Comparison of ENCODE assay signal across 8 cellular contexts in genomic region chr15:79311901-79312553, GRCh38. TPM values are rescaled to one million over a fixed set of nuclear protein-coding genes. Genes with fewer than 3 reads are reported as not detected.
DNase-seq lines count a peak whose midpoint lies in the region; ATAC-seq and TF ChIP-seq lines count a peak whose summit lies in the region.

No MANE protein-coding gene starts in this region.

- H3K4me2 ChIP-seq in GM23248 (ENCODE audit: unreplicated experiment) = peak overlapping the region; percentile 92
- peak overlapping the region; percentile 96 for H3K4me2 ChIP-seq in fibroblast of lung (ENCODE audit: extremely low read depth, insufficient read depth, low read length)

- intact Hi-C loops in gastrocnemius medialis (cut with DNase I; ENCODE audit: low total_unique reads) = no loop called here

- no peaks in the 10 kb centered on the region; the same call in 1 of the 2 replicates for H4K20me1 ChIP-seq in GM23248 (ENCODE audit: insufficient read depth)
- no peaks in the 10 kb centered on the region for H4K20me1 ChIP-seq in fibroblast of lung (ENCODE audit: control insufficient read depth, extremely low read depth, insufficient read depth, low read length)

- H3K4me3 ChIP-seq in GM23248 = peak overlapping the region; percentile 91
- peak overlapping the region; percentile 71 for H3K4me3 ChIP-seq in RWPE2 (ENCODE audit: severe bottlenecking)
- H3K4me3 ChIP-seq in fibroblast of lung (replicated peaks in 1 of 4; ENCODE audit: control extremely low read depth in 1 of 4, insufficient read depth in 1 of 4, low read depth in 3 of 4, low read length in 4 of 4) = peak overlapping the region; percentile 73 to 97 (median 86)
- peak overlapping the region; percentile 55 to 59 (median 58) for H3K4me3 ChIP-seq in gastrocnemius medialis

- no peaks in the 10 kb centered on the region for H3K9me2 ChIP-seq in GM23248 (ENCODE audit: insufficient read depth)

- TF ChIP-seq POLR2A in gastrocnemius medialis (IDR thresholded peaks at IDR 0.05) = no peak

- DNase-seq in GM23248 (peak; percentile 7), RWPE2 (ENCODE audit: low spot score) (no peak), fibroblast of lung (ENCODE audit: low read depth in 2 of 2) (peak in 1 of 2 donors; percentile 4), gastrocnemius medialis (no peak), globus pallidus (ENCODE audit: low spot score) (no peak), DMS114 treated with DMSO at 0.1 percent for 48 hours (lab: John Stamatoyannopoulos, UW; ENCODE audit: unreplicated experiment) (no peak)
- DNase-seq in stimulated activated CD4-positive, alpha-beta T cell treated with anti-CD3 and anti-CD28 coated beads, Interleukin-2, amount 100 ng/mL, for 48 hours = no peak

- H3K27me3 ChIP-seq in GM23248 (replicated peaks; ENCODE audit: insufficient read depth) (peaks cover 12% of the 10 kb centered on the region; the same call in 1 of the 2 replicates), RWPE2 (ENCODE audit: insufficient read depth, poor library complexity, severe bottlenecking) (peaks cover 18% of the 10 kb centered on the region), fibroblast of lung (ENCODE audit: control insufficient read depth, insufficient read depth, low read length) (peaks cover 10% of the 10 kb centered on the region), gastrocnemius medialis (peaks cover 13 to 33% (median 18%) of the 10 kb centered on the region in 3 donors)

- H3K27ac ChIP-seq in GM23248 (no peak overlapping the region), RWPE2 (ENCODE audit: poor library complexity, severe bottlenecking) (peak overlapping the region; percentile 21), fibroblast of lung (ENCODE audit: insufficient read depth, low read length) (peak overlapping the region; percentile 43), gastrocnemius medialis (no peak overlapping the region)

- WGBS in GM23248 (ENCODE audit: low coverage in 1 of 2, low lambda C conversion rate in 2 of 2, missing lambda C conversion rate in 2 of 2), 2 experiments = 51 to 54% methylated on average over 8 of the region's 8 CpGs

- H3K9me3 ChIP-seq in GM23248 (ENCODE audit: low read depth) (no peaks in the 10 kb centered on the region), RWPE2 (ENCODE audit: severe bottlenecking) (no peaks in the 10 kb centered on the region), fibroblast of lung (ENCODE audit: control insufficient read depth, insufficient read depth, low read depth, low read length) (no peaks in the 10 kb centered on the region), gastrocnemius medialis (no peaks in the 10 kb centered on the region)

- peaks cover 24% of the 10 kb centered on the region for H3K36me3 ChIP-seq in GM23248 (ENCODE audit: low read depth)
- peaks cover 41% of the 10 kb centered on the region for H3K36me3 ChIP-seq in RWPE2 (ENCODE audit: low read depth)
- H3K36me3 ChIP-seq in fibroblast of lung (ENCODE audit: control insufficient read depth, insufficient read depth, low read length) = peaks cover 21% of the 10 kb centered on the region
- no peaks in the 10 kb centered on the region for H3K36me3 ChIP-seq in gastrocnemius medialis

- H3K79me2 ChIP-seq in GM23248 (ENCODE audit: insufficient read depth) (peaks cover 60% of the 10 kb centered on the region), fibroblast of lung (ENCODE audit: control insufficient read depth, insufficient read depth, low read length) (peaks cover 19% of the 10 kb centered on the region)

- peak overlapping the region; percentile 93 for H3K9ac ChIP-seq in GM23248
- H3K9ac ChIP-seq in fibroblast of lung (ENCODE audit: insufficient read depth, low read length) = peak overlapping the region; percentile 83

- H2AFZ ChIP-seq in GM23248 = peak overlapping the region; percentile 94
- H2AFZ ChIP-seq in fibroblast of lung (ENCODE audit: low read length) = peak overlapping the region; percentile 67

- H3K4me1 ChIP-seq in GM23248 (ENCODE audit: insufficient read depth) (peaks cover 10% of the 10 kb centered on the region; the same call in 1 of the 2 replicates), RWPE2 (ENCODE audit: insufficient read depth, poor library complexity, severe bottlenecking) (peaks cover 19% of the 10 kb centered on the region), fibroblast of lung (ENCODE audit: control insufficient read depth, extremely low read depth, insufficient read depth, low read length) (peaks cover 5% of the 10 kb centered on the region), gastrocnemius medialis (peaks cover 11 to 12% of the 10 kb centered on the region in 2 donors)

- no peaks in the 10 kb centered on the region for H3F3A ChIP-seq in GM23248 (ENCODE audit: insufficient read depth)

- TF ChIP-seq CTCF in RWPE2 (IDR thresholded peaks at IDR 0.05; ENCODE audit: poor library complexity, severe bottlenecking) (no peak), fibroblast of lung (conservative IDR thresholded peaks at IDR 0.05 in 1 of 2, IDR thresholded peaks at IDR 0.05 in 1 of 2; ENCODE audit: low read depth in 1 of 2, low read length in 2 of 2) (no peak), gastrocnemius medialis (IDR thresholded peaks at IDR 0.05 in 4 of 5, conservative IDR thresholded peaks at IDR 0.05 in 1 of 5) (no peak)

- ATAC-seq in RWPE2 (ENCODE audit: low read depth) (peak; percentile 3), gastrocnemius medialis (no peak), GM21360 (IDR thresholded peaks at IDR 0.05; ENCODE audit: unreplicated experiment) (no peak)

- in situ Hi-C loops in GM23248 (cut with MboI) = no loop called here
- in situ Hi-C loops in gastrocnemius medialis (cut with MboI; ENCODE audit: low sequenced_read_pairs in 4 of 4) = no loop called here

RNA-seq across cellular contexts. Expression of gene TMED3, which starts 1.1 kb away (rescaled TPM):
- total RNA-seq in GM23248 (2014; rRNA removed; shearing (Covaris generic)) = 209 and 239 TPM in 2 replicates
- polyA plus RNA-seq in GM23248 (2016; fragmentation: Nextera tagmentation; extraction: Ambion mirVana) (168 and 184 TPM in 2 replicates), fibroblast of lung (138 and 143 TPM in 2 replicates)
- total RNA-seq in fibroblast of lung (82.2 and 118 TPM in 2 replicates), gastrocnemius medialis (1 to 10 TPM; 1.3 to 7.0 (median 5.4) TPM)
- 121 and 127 TPM in 2 replicates for polyA plus RNA-seq in fibroblast of lung (2012)
- polyA minus RNA-seq in fibroblast of lung (ENCODE audit: low replicate concordance) = 115 and 169 TPM in 2 replicates

RNA-seq across cellular contexts. Expression of gene ANKRD34C, which starts 29.5 kb away (rescaled TPM):
- total RNA-seq in GM23248 (2014; rRNA removed; shearing (Covaris generic)) = not detected in 2 replicates
- not detected in 2 replicates for polyA plus RNA-seq in GM23248 (2016; fragmentation: Nextera tagmentation; extraction: Ambion mirVana)
- total RNA-seq in fibroblast of lung = not detected in 2 replicates
- polyA plus RNA-seq in fibroblast of lung = not detected in 2 replicates
- not detected in 2 replicates for polyA plus RNA-seq in fibroblast of lung (2012)
- polyA minus RNA-seq in fibroblast of lung (ENCODE audit: low replicate concordance) = not detected in 2 replicates
- not detected for total RNA-seq in gastrocnemius medialis

Comparison
In these comparisons a context has a peak if more than half of its experiments do, and no peak if none do; other contexts are left out.
1. H3K27ac ChIP-seq: peak in RWPE2 (single experiment) and fibroblast of lung (single experiment); none in GM23248 (single experiment) and gastrocnemius medialis (0 of 4).
2. RNA of gene TMED3, which starts 1.1 kb away (total RNA-seq): 209 to 239 TPM in GM23248 and 82.2 to 118 TPM in fibroblast of lung; 1.3 to 7.0 TPM in gastrocnemius medialis; every median in the first group is over 10 times any median in the second.
3. Peak in every context shown above with its lines, with median percentiles within 50 percentile points of each other: H3K4me3 ChIP-seq.